ENCODE assay signal across 1 cellular context in the genomic region with DNA sequence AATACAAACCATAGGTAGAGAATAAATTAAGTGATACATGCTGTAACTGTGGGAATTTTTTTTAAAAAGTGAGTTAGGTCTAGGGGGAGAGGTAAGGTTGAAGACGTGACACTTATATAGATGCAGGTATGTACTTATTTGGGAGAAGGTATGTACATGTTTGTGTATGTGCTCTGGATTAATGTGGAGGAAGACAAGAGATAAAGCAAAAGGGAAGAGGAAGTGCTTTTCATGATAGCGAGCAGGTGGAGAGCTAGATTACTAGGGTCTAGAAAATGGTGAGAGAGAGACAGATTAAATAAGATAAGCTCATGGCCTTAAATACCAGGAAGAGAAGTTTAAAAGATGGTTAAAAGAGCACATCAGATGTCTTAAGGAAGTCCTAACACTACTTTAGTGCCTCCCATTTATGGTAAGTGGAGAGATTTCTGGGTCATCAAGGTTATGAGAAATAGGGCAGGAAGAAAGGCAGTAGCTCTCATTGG.
A peak's percentile ranks its signal among the peaks of the same experiment; 100 is the strongest.
TF ChIP-seq lines count a peak whose summit lies in the region.

No MANE protein-coding gene starts in this region.

TF ChIP-seq in K562, 482 proteins besides CTCF, POLR2A, EP300 and RAD21 (continued from another document and continues in another):
- TF ChIP-seq, protein P1, sequence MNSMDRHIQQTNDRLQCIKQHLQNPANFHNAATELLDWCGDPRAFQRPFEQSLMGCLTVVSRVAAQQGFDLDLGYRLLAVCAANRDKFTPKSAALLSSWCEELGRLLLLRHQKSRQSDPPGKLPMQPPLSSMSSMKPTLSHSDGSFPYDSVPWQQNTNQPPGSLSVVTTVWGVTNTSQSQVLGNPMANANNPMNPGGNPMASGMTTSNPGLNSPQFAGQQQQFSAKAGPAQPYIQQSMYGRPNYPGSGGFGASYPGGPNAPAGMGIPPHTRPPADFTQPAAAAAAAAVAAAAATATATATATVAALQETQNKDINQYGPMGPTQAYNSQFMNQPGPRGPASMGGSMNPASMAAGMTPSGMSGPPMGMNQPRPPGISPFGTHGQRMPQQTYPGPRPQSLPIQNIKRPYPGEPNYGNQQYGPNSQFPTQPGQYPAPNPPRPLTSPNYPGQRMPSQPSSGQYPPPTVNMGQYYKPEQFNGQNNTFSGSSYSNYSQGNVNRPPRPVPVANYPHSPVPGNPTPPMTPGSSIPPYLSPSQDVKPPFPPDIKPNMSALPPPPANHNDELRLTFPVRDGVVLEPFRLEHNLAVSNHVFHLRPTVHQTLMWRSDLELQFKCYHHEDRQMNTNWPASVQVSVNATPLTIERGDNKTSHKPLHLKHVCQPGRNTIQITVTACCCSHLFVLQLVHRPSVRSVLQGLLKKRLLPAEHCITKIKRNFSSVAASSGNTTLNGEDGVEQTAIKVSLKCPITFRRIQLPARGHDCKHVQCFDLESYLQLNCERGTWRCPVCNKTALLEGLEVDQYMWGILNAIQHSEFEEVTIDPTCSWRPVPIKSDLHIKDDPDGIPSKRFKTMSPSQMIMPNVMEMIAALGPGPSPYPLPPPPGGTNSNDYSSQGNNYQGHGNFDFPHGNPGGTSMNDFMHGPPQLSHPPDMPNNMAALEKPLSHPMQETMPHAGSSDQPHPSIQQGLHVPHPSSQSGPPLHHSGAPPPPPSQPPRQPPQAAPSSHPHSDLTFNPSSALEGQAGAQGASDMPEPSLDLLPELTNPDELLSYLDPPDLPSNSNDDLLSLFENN (IDR thresholded peaks at IDR 0.05; ENCODE audit: low read depth in 2 of 2, low read length in 2 of 2), result peak in 1 of 2 experiments; percentile 41; a peak in 1 of 4 replicates
- TF ChIP-seq RHOXF2B (CRISPR knock-in tag; conservative IDR thresholded peaks at IDR 0.05), result no peak
- TF ChIP-seq EWSR1 (IDR thresholded peaks at IDR 0.05; ENCODE audit: borderline replicate concordance, low read depth, partially characterized antibody), result no peak
- no peak for TF ChIP-seq SAFB (IDR thresholded peaks at IDR 0.05; ENCODE audit: borderline replicate concordance, low read depth, low read length)
- TF ChIP-seq ZNF24 (IDR thresholded peaks at IDR 0.05), result no peak; the same call in 1 of the 2 replicates
- no peak for TF ChIP-seq DIDO1 (tag; IDR thresholded peaks at IDR 0.05; ENCODE audit: low read depth)
- no peak for TF ChIP-seq TEAD2 (tag; IDR thresholded peaks at IDR 0.05)
- TF ChIP-seq SAFB2 (IDR thresholded peaks at IDR 0.05; ENCODE audit: borderline replicate concordance, low read depth, low read length, severe bottlenecking), result no peak
- TF ChIP-seq ESRRB (CRISPR knock-in tag; IDR thresholded peaks at IDR 0.05; ENCODE audit: borderline replicate concordance), result no peak
- TF ChIP-seq, protein P2, sequence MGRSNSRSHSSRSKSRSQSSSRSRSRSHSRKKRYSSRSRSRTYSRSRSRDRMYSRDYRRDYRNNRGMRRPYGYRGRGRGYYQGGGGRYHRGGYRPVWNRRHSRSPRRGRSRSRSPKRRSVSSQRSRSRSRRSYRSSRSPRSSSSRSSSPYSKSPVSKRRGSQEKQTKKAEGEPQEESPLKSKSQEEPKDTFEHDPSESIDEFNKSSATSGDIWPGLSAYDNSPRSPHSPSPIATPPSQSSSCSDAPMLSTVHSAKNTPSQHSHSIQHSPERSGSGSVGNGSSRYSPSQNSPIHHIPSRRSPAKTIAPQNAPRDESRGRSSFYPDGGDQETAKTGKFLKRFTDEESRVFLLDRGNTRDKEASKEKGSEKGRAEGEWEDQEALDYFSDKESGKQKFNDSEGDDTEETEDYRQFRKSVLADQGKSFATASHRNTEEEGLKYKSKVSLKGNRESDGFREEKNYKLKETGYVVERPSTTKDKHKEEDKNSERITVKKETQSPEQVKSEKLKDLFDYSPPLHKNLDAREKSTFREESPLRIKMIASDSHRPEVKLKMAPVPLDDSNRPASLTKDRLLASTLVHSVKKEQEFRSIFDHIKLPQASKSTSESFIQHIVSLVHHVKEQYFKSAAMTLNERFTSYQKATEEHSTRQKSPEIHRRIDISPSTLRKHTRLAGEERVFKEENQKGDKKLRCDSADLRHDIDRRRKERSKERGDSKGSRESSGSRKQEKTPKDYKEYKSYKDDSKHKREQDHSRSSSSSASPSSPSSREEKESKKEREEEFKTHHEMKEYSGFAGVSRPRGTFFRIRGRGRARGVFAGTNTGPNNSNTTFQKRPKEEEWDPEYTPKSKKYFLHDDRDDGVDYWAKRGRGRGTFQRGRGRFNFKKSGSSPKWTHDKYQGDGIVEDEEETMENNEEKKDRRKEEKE (IDR thresholded peaks at IDR 0.05; ENCODE audit: borderline replicate concordance in 1 of 2, control insufficient read depth in 1 of 2, low read depth in 2 of 2, low read length in 1 of 2), result no peak
- TF ChIP-seq MAFK (IDR thresholded peaks at IDR 0.05; ENCODE audit: low read length), result no peak
- TF ChIP-seq, protein P3, sequence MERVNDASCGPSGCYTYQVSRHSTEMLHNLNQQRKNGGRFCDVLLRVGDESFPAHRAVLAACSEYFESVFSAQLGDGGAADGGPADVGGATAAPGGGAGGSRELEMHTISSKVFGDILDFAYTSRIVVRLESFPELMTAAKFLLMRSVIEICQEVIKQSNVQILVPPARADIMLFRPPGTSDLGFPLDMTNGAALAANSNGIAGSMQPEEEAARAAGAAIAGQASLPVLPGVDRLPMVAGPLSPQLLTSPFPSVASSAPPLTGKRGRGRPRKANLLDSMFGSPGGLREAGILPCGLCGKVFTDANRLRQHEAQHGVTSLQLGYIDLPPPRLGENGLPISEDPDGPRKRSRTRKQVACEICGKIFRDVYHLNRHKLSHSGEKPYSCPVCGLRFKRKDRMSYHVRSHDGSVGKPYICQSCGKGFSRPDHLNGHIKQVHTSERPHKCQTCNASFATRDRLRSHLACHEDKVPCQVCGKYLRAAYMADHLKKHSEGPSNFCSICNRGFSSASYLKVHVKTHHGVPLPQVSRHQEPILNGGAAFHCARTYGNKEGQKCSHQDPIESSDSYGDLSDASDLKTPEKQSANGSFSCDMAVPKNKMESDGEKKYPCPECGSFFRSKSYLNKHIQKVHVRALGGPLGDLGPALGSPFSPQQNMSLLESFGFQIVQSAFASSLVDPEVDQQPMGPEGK (CRISPR knock-in tag; IDR thresholded peaks at IDR 0.05; ENCODE audit: borderline replicate concordance), result no peak
- TF ChIP-seq CBX3 (IDR thresholded peaks at IDR 0.05; ENCODE audit: borderline replicate concordance in 1 of 2, low read length in 2 of 2), result peak in 1 of 2 experiments; percentile 68; a peak in 1 of 3 replicates
- no peak for TF ChIP-seq EZH2 (IDR thresholded peaks at IDR 0.05; ENCODE audit: borderline replicate concordance, low read depth, low read length)
- peak; percentile 49; the same call in 1 of the 2 replicates for TF ChIP-seq CREM (IDR thresholded peaks at IDR 0.05; ENCODE audit: low read depth)
- no peak for TF ChIP-seq ZNF282 (CRISPR knock-in tag; IDR thresholded peaks at IDR 0.05)
- no peak for TF ChIP-seq ZNF133 (CRISPR knock-in tag; IDR thresholded peaks at IDR 0.05)
- TF ChIP-seq L3MBTL2 (IDR thresholded peaks at IDR 0.05), result no peak
- TF ChIP-seq ETS2 (tag; IDR thresholded peaks at IDR 0.05; ENCODE audit: borderline replicate concordance, poor library complexity, severe bottlenecking), result no peak
- TF ChIP-seq, protein P4, sequence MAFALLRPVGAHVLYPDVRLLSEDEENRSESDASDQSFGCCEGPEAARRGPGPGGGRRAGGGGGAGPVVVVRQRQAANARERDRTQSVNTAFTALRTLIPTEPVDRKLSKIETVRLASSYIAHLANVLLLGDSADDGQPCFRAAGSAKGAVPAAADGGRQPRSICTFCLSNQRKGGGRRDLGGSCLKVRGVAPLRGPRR (CRISPR knock-in tag; IDR thresholded peaks at IDR 0.05), result no peak
- no peak for TF ChIP-seq ZNF232 (CRISPR knock-in tag; IDR thresholded peaks at IDR 0.05)
- no peak for TF ChIP-seq PHF20 (IDR thresholded peaks at IDR 0.05; ENCODE audit: partially characterized antibody)
- TF ChIP-seq NELFE (IDR thresholded peaks at IDR 0.05; ENCODE audit: insufficient read depth, insufficient read length), result no peak
- no peak for TF ChIP-seq GTF2F1 (IDR thresholded peaks at IDR 0.05; ENCODE audit: low read depth, low read length)
- peak; percentile 79 for TF ChIP-seq BCOR (IDR thresholded peaks at IDR 0.05)
- TF ChIP-seq ZNF76 (CRISPR knock-in tag; IDR thresholded peaks at IDR 0.05; ENCODE audit: borderline replicate concordance), result no peak
- TF ChIP-seq, protein P5, sequence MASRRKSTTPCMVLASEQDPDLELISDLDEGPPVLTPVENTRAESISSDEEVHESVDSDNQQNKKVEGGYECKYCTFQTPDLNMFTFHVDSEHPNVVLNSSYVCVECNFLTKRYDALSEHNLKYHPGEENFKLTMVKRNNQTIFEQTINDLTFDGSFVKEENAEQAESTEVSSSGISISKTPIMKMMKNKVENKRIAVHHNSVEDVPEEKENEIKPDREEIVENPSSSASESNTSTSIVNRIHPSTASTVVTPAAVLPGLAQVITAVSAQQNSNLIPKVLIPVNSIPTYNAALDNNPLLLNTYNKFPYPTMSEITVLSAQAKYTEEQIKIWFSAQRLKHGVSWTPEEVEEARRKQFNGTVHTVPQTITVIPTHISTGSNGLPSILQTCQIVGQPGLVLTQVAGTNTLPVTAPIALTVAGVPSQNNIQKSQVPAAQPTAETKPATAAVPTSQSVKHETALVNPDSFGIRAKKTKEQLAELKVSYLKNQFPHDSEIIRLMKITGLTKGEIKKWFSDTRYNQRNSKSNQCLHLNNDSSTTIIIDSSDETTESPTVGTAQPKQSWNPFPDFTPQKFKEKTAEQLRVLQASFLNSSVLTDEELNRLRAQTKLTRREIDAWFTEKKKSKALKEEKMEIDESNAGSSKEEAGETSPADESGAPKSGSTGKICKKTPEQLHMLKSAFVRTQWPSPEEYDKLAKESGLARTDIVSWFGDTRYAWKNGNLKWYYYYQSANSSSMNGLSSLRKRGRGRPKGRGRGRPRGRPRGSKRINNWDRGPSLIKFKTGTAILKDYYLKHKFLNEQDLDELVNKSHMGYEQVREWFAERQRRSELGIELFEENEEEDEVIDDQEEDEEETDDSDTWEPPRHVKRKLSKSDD (conservative IDR thresholded peaks at IDR 0.05; ENCODE audit: low read length), result no peak
- no peak for TF ChIP-seq TBP (optimal IDR thresholded peaks at IDR 0.05; ENCODE audit: low read depth, low read length)
- TF ChIP-seq, protein P6, sequence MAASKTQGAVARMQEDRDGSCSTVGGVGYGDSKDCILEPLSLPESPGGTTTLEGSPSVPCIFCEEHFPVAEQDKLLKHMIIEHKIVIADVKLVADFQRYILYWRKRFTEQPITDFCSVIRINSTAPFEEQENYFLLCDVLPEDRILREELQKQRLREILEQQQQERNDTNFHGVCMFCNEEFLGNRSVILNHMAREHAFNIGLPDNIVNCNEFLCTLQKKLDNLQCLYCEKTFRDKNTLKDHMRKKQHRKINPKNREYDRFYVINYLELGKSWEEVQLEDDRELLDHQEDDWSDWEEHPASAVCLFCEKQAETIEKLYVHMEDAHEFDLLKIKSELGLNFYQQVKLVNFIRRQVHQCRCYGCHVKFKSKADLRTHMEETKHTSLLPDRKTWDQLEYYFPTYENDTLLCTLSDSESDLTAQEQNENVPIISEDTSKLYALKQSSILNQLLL (CRISPR knock-in tag; IDR thresholded peaks at IDR 0.05; ENCODE audit: borderline replicate concordance), result no peak
- TF ChIP-seq ZNF408 (CRISPR knock-in tag; IDR thresholded peaks at IDR 0.05; ENCODE audit: low read depth), result no peak
- TF ChIP-seq TARDBP (IDR thresholded peaks at IDR 0.05), result no peak
- no peak for TF ChIP-seq RBM39 (optimal IDR thresholded peaks at IDR 0.05; ENCODE audit: low read depth, low read length)
- TF ChIP-seq SIRT6 (IDR thresholded peaks at IDR 0.05; ENCODE audit: low read depth, low read length), result no peak
- TF ChIP-seq RBM14 (IDR thresholded peaks at IDR 0.05; ENCODE audit: borderline replicate concordance, insufficient read depth, low read depth, low read length), result no peak
- peak; percentile 76; the same call in 1 of the 2 replicates for TF ChIP-seq ESRRA (IDR thresholded peaks at IDR 0.05; ENCODE audit: borderline replicate concordance, low read depth)
- TF ChIP-seq FOXJ2 (tag; IDR thresholded peaks at IDR 0.05), result no peak
- TF ChIP-seq, protein P7, sequence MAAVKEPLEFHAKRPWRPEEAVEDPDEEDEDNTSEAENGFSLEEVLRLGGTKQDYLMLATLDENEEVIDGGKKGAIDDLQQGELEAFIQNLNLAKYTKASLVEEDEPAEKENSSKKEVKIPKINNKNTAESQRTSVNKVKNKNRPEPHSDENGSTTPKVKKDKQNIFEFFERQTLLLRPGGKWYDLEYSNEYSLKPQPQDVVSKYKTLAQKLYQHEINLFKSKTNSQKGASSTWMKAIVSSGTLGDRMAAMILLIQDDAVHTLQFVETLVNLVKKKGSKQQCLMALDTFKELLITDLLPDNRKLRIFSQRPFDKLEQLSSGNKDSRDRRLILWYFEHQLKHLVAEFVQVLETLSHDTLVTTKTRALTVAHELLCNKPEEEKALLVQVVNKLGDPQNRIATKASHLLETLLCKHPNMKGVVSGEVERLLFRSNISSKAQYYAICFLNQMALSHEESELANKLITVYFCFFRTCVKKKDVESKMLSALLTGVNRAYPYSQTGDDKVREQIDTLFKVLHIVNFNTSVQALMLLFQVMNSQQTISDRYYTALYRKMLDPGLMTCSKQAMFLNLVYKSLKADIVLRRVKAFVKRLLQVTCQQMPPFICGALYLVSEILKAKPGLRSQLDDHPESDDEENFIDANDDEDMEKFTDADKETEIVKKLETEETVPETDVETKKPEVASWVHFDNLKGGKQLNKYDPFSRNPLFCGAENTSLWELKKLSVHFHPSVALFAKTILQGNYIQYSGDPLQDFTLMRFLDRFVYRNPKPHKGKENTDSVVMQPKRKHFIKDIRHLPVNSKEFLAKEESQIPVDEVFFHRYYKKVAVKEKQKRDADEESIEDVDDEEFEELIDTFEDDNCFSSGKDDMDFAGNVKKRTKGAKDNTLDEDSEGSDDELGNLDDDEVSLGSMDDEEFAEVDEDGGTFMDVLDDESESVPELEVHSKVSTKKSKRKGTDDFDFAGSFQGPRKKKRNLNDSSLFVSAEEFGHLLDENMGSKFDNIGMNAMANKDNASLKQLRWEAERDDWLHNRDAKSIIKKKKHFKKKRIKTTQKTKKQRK (IDR thresholded peaks at IDR 0.05; ENCODE audit: borderline replicate concordance, low read depth, low read length), result no peak
- no peak for TF ChIP-seq SREBF2 (CRISPR knock-in tag; IDR thresholded peaks at IDR 0.05)
- TF ChIP-seq, protein P8, sequence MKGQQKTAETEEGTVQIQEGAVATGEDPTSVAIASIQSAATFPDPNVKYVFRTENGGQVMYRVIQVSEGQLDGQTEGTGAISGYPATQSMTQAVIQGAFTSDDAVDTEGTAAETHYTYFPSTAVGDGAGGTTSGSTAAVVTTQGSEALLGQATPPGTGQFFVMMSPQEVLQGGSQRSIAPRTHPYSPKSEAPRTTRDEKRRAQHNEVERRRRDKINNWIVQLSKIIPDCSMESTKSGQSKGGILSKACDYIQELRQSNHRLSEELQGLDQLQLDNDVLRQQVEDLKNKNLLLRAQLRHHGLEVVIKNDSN (CRISPR knock-in tag; IDR thresholded peaks at IDR 0.05), result no peak
- TF ChIP-seq HDAC1 (IDR thresholded peaks at IDR 0.05), result peak; percentile 60 to 85; a peak in 2 of 4 replicates
